In genomic region chr9:133234577-133235322, GRCh38 we compare ENCODE assay signal across 26 cellular contexts. TPM values are rescaled to one million over a fixed set of nuclear protein-coding genes. Genes with fewer than 3 reads are reported as not detected.
"Had no signal": no experiment of that assay in that cellular context is flagged by ENCODE, and none has a peak within 500 bp of the region (broad histone marks: within the 10 kb centered on the region; RNA-seq: fewer than 3 reads in every experiment).

No MANE protein-coding gene starts in this region.

- H3K9me3 Mint-ChIP-seq: activated CD4-positive, alpha-beta T cell treated with anti-CD3 and anti-CD28 coated beads, Interleukin-2, amount 10 ng/mL, durations not matched to agents 24 days and 14 days; activated CD8-positive, alpha-beta T cell treated with anti-CD3 and anti-CD28 coated beads for 36 hours; activated naive CD4-positive, alpha-beta T cell treated with anti-CD3 and anti-CD28 coated beads, Interleukin-2, amount 10 ng/mL, durations not matched to agents 7 days and 5 days; dendritic cell treated with granulocyte-macrophage colony-stimulating factor and Interleukin-4, amounts not matched to agents 40 ng/mL and 50 ng/mL, for 4 days; natural killer cell; stimulated activated naive CD8-positive, alpha-beta T cell treated with anti-CD3 and anti-CD28 coated beads, Interleukin-15, amount 100 ng/mL, for 72 hours had no signal

- H3K4me3 Mint-ChIP-seq: activated CD4-positive, alpha-beta T cell treated with anti-CD3 and anti-CD28 coated beads, Interleukin-2, amount 10 ng/mL, durations not matched to agents 24 days and 14 days; activated CD8-positive, alpha-beta T cell treated with anti-CD3 and anti-CD28 coated beads for 36 hours; activated naive CD4-positive, alpha-beta T cell treated with anti-CD3 and anti-CD28 coated beads, Interleukin-2, amount 10 ng/mL, durations not matched to agents 7 days and 5 days; dendritic cell treated with granulocyte-macrophage colony-stimulating factor and Interleukin-4, amounts not matched to agents 40 ng/mL and 50 ng/mL, for 4 days; natural killer cell; stimulated activated naive CD8-positive, alpha-beta T cell treated with anti-CD3 and anti-CD28 coated beads, Interleukin-15, amount 100 ng/mL, for 72 hours had no signal

- DNase-seq: activated CD4-positive, alpha-beta T cell treated with anti-CD3 and anti-CD28 coated beads, Interleukin-2, amount 10 ng/mL, durations not matched to agents 24 days and 14 days; activated CD8-positive, alpha-beta memory T cell treated with anti-CD3 and anti-CD28 coated beads, Interleukin-2, amount 50 U/mL, for 48 hours; activated CD8-positive, alpha-beta T cell treated with anti-CD3 and anti-CD28 coated beads for 36 hours; activated effector memory CD4-positive, alpha-beta T cell treated with Interleukin-2 at 50 U/mL for 16 hours; activated naive CD4-positive, alpha-beta T cell treated with anti-CD3 and anti-CD28 coated beads, Interleukin-2, amount 10 ng/mL, durations not matched to agents 7 days and 5 days; activated T-cell treated with anti-CD3 and anti-CD28 coated beads, Interleukin-2, amount 50 U/mL, for 48 hours; adrenal gland; cerebellar nuclear complex; foreskin keratinocyte; lower lobe of right lung; natural killer cell; stimulated activated CD4-positive, alpha-beta T cell treated with anti-CD3 and anti-CD28 coated beads, Interleukin-15, amount 100 ng/mL, for 24 hours; stimulated activated CD4-positive, alpha-beta T cell treated with anti-CD3 and anti-CD28 coated beads, Interleukin-2, amount 100 ng/mL, for 48 hours; stimulated activated naive CD8-positive, alpha-beta T cell treated with anti-CD3 and anti-CD28 coated beads, Interleukin-15, amount 100 ng/mL, for 72 hours; T-helper 9 cell; upper lobe of right lung had no signal

- H3K9me3 ChIP-seq: adrenal gland, breast epithelium, lower lobe of right lung, neutrophil, thoracic aorta, upper lobe of right lung had no signal

- H3K27ac Mint-ChIP-seq: activated CD4-positive, alpha-beta T cell treated with anti-CD3 and anti-CD28 coated beads, Interleukin-2, amount 10 ng/mL, durations not matched to agents 24 days and 14 days; activated CD8-positive, alpha-beta T cell treated with anti-CD3 and anti-CD28 coated beads for 36 hours; activated naive CD4-positive, alpha-beta T cell treated with anti-CD3 and anti-CD28 coated beads, Interleukin-2, amount 10 ng/mL, durations not matched to agents 7 days and 5 days; dendritic cell treated with granulocyte-macrophage colony-stimulating factor and Interleukin-4, amounts not matched to agents 40 ng/mL and 50 ng/mL, for 4 days; natural killer cell; stimulated activated naive CD8-positive, alpha-beta T cell treated with anti-CD3 and anti-CD28 coated beads, Interleukin-15, amount 100 ng/mL, for 72 hours had no signal

- H3K36me3 ChIP-seq: adrenal gland, breast epithelium, lower lobe of right lung, neutrophil, thoracic aorta, upper lobe of right lung had no signal

- H3K36me3 Mint-ChIP-seq: activated naive CD4-positive, alpha-beta T cell treated with anti-CD3 and anti-CD28 coated beads, Interleukin-2, amount 10 ng/mL, durations not matched to agents 7 days and 5 days; natural killer cell had no signal

- H3K27ac ChIP-seq: foreskin keratinocyte, lower lobe of right lung, neutrophil, SK-N-MC, thoracic aorta, upper lobe of right lung had no signal

- H3K27me3 ChIP-seq: adrenal gland, breast epithelium, foreskin keratinocyte, upper lobe of right lung had no signal

- H3K4me3 ChIP-seq: adrenal gland, breast epithelium, lower lobe of right lung, SK-N-MC, skin epidermis, thoracic aorta, upper lobe of right lung had no signal

- ATAC-seq: activated CD8-positive, alpha-beta T cell treated with anti-CD3 and anti-CD28 coated beads for 36 hours; foreskin keratinocyte; lower lobe of right lung; natural killer cell; stimulated activated naive CD8-positive, alpha-beta T cell treated with anti-CD3 and anti-CD28 coated beads, Interleukin-15, amount 100 ng/mL, for 72 hours; upper lobe of right lung had no signal

- H3K4me1 ChIP-seq: breast epithelium had no signal

RNA-seq across cellular contexts. Expression of gene OBP2B, which starts 25.7 kb away (rescaled TPM):
- total RNA-seq: activated CD4-positive, alpha-beta T cell treated with anti-CD3 and anti-CD28 coated beads, Interleukin-2, amount 10 ng/mL, durations not matched to agents 24 days and 14 days; activated CD8-positive, alpha-beta T cell treated with anti-CD3 and anti-CD28 coated beads for 36 hours; astrocyte; epithelial cell of proximal tubule; fibroblast of lung; foreskin keratinocyte; lower lobe of right lung; natural killer cell; posterior vena cava; thoracic aorta; upper lobe of right lung had no signal
- polyA plus RNA-seq: adrenal gland, fibroblast of lung, foreskin keratinocyte had no signal

RNA-seq across cellular contexts. Expression of gene ABO, which starts 40.3 kb away (rescaled TPM):
- total RNA-seq: activated CD8-positive, alpha-beta T cell treated with anti-CD3 and anti-CD28 coated beads for 36 hours; astrocyte; fibroblast of lung; foreskin keratinocyte had no signal
- polyA plus RNA-seq: fibroblast of lung, foreskin keratinocyte had no signal
